ENCODE assay signal across 8 cellular contexts in the genomic region with DNA sequence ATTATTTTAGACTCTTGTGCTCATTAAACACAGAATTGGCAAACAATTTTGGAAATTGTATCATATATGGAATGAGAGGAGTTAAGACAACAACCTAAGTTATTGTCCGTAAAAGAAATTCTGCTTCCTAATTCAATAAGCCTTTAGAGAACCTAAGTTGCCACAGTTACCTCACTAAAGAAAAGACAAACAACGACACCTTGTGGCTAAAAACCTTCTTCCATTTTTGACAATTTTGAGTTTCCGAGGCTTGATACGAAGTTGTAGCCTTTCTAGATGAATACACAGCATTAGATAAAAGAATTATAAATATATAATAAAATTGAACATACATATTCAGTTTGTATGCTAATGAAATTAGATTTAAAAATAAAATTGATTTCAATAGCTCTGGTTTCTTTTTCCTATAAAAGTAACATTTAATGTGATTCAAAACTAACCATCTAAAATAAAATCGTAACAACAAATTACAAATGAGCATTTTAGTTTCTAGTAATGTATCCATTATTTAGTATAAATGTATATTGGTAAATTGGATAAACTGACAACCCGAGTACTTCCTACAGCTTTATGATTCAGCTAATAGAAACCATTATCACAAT.
DNase-seq lines count a peak whose midpoint lies in the region; ATAC-seq and TF ChIP-seq lines count a peak whose summit lies in the region.

No MANE protein-coding gene starts in this region.

- peak; percentile 20 for DNase-seq in GM10248 (ENCODE audit: extremely low spot score)
- DNase-seq in NCI-H526 (lab: John Stamatoyannopoulos, UW) = peak; percentile 47 to 71
- DNase-seq in cerebellum (ENCODE audit: low spot score) = peak; percentile 8
- DNase-seq in middle frontal gyrus (ENCODE audit: extremely low spot score, low spot score) = peak; percentile 48
- DNase-seq in NCI-H1048 (lab: John Stamatoyannopoulos, UW) = no peak
- no peak for DNase-seq in occipital lobe (lab: John Stamatoyannopoulos, UW)

- ATAC-seq in HG02840 (IDR thresholded peaks at IDR 0.05; ENCODE audit: low FRiP score, unreplicated experiment) = peak; percentile 62
- no peak for ATAC-seq in HG02763 (IDR thresholded peaks at IDR 0.05; ENCODE audit: unreplicated experiment)

- POLR2A ChIA-PET in GM10248 (lab: Yijun Ruan, JAX) = no interaction called here

- CTCF ChIA-PET in GM10248 (lab: Yijun Ruan, JAX) = interaction anchor here (0.9 to 2.7 kb wide), 5 partner anchors 9 to 804 kb away, joined by 3 to 12 read pairs (median 3); no protein-coding TSS in a partner anchor

- TF ChIP-seq CTCF in GM10248 (IDR thresholded peaks at IDR 0.05; ENCODE audit: control extremely low read depth, extremely low read depth, low read depth, missing control alignments) = peak; percentile 38

Comparison
In these comparisons a context has a peak if more than half of its experiments do, and no peak if none do; other contexts are left out.
1. DNase-seq: peak in GM10248 (single experiment), NCI-H526 (2 of 2), cerebellum (single experiment) and middle frontal gyrus (single experiment); none in NCI-H1048 (single experiment) and occipital lobe (single experiment).